8 cellular contexts compared by ENCODE assay signal in genomic region chr3:111691293-111691909, GRCh38. TPM values are rescaled to one million over a fixed set of nuclear protein-coding genes. Genes with fewer than 3 reads are reported as not detected.
A peak's percentile ranks its signal among the peaks of the same experiment; 100 is the strongest.
DNase-seq lines count a peak whose midpoint lies in the region; ATAC-seq and TF ChIP-seq lines count a peak whose summit lies in the region.

No MANE protein-coding gene starts in this region.

- no peak overlapping the region for H3K4me3 Mint-ChIP-seq in brain
- H3K4me3 Mint-ChIP-seq in activated T-cell treated with anti-CD3 and anti-CD28 coated beads, Interleukin-2, amount 50 U/mL, for 24 hours, result no peak overlapping the region

- H3K4me1 ChIP-seq in heart left ventricle, result peaks cover 0 to 6% (median 0%) of the 10 kb centered on the region in 12 donors

- TF ChIP-seq CTCF in heart left ventricle (IDR thresholded peaks at IDR 0.05), result peak in 8 of 12 donors; percentile 26 to 58 (median 42)
- TF ChIP-seq CTCF in brain (conservative IDR thresholded peaks at IDR 0.05), result peak; percentile 69 to 79

- H3K36me3 ChIP-seq in heart left ventricle, result no peaks in the 10 kb centered on the region

- no peaks in the 10 kb centered on the region for H3K9me3 ChIP-seq in heart left ventricle

- no peaks in the 10 kb centered on the region for H3K36me3 Mint-ChIP-seq in brain
- peaks cover 2% of the 10 kb centered on the region for H3K36me3 Mint-ChIP-seq in activated T-cell treated with anti-CD3 and anti-CD28 coated beads, Interleukin-2, amount 50 U/mL, for 24 hours (ENCODE audit: low read depth)

- peak overlapping the region in 1 of 5 experiments; percentile 8 for H3K27ac Mint-ChIP-seq in brain
- H3K27ac Mint-ChIP-seq in activated T-cell treated with anti-CD3 and anti-CD28 coated beads, Interleukin-2, amount 50 U/mL, for 24 hours, result no peak overlapping the region

- H3K4me1 Mint-ChIP-seq in brain, result peaks cover 30% of the 10 kb centered on the region
- H3K4me1 Mint-ChIP-seq in activated T-cell treated with anti-CD3 and anti-CD28 coated beads, Interleukin-2, amount 50 U/mL, for 24 hours (ENCODE audit: low read depth), result peaks cover 76% of the 10 kb centered on the region

- 45 to 54% (median 54%) methylated on average over 2 of the region's 2 CpGs for WGBS in heart left ventricle, 4 donors

- no peak overlapping the region for H3K27ac ChIP-seq in heart left ventricle

- DNase-seq in heart left ventricle, result no peak
- no peak for DNase-seq in cardiac septum (ENCODE audit: low spot score)
- peak; percentile 34 for DNase-seq in NCI-H226
- peak; percentile 42 for DNase-seq in medulla oblongata (ENCODE audit: extremely low spot score)
- DNase-seq in effector CD4-positive, alpha-beta T cell, result no peak
- no peak for DNase-seq in activated T-cell treated with anti-CD3 and anti-CD28 coated beads, Interleukin-2, amount 50 U/mL, for 24 hours

- intact Hi-C loops in heart left ventricle (cut with DNase I) (no loop called here), cardiac septum (cut with DNase I) (no loop called here)

- H3K4me3 ChIP-seq in heart left ventricle, result no peak overlapping the region

- no peaks in the 10 kb centered on the region for H3K27me3 Mint-ChIP-seq in brain
- H3K27me3 Mint-ChIP-seq in activated T-cell treated with anti-CD3 and anti-CD28 coated beads, Interleukin-2, amount 50 U/mL, for 24 hours, result no peaks in the 10 kb centered on the region

- TF ChIP-seq POLR2A in heart left ventricle (IDR thresholded peaks at IDR 0.05), result no peak

- ATAC-seq in heart left ventricle (peak in 3 of 4 donors; percentile 46 to 66 (median 53)), HG02759 (IDR thresholded peaks at IDR 0.05; ENCODE audit: unreplicated experiment) (no peak)

- no peaks in the 10 kb centered on the region for H3K27me3 ChIP-seq in heart left ventricle

- H3K9me3 Mint-ChIP-seq in brain, result no peaks in the 10 kb centered on the region
- H3K9me3 Mint-ChIP-seq in activated T-cell treated with anti-CD3 and anti-CD28 coated beads, Interleukin-2, amount 50 U/mL, for 24 hours, result no peaks in the 10 kb centered on the region

RNA-seq across cellular contexts. Expression of gene PLCXD2, which starts 16.9 kb away (rescaled TPM):
- total RNA-seq in heart left ventricle, result 1 to 10 TPM in 8 of 9 donors, under 1 TPM in 1; 0.69 to 6.0 (median 2.8) TPM
- 1 to 10 TPM; 1.0 to 1.6 TPM for polyA plus RNA-seq in heart left ventricle
- 2.2 TPM for total RNA-seq in cardiac septum
- 3.5 TPM for polyA plus RNA-seq in brain (ENCODE audit: insufficient read depth, low read depth, low replicate concordance)

Comparison
In these comparisons a context has a peak if more than half of its experiments do, and no peak if none do; other contexts are left out.
1. DNase-seq: peak in NCI-H226 (single experiment) and medulla oblongata (single experiment); none in heart left ventricle (0 of 5), cardiac septum (single experiment), effector CD4-positive, alpha-beta T cell (single experiment) and activated T-cell treated with anti-CD3 and anti-CD28 coated beads, Interleukin-2, amount 50 U/mL, for 24 hours (single experiment).